Comparison of ENCODE assay signal across 1 cellular context in genomic region chr2:83585250-83585649, GRCh38.
TF ChIP-seq lines count a peak whose summit lies in the region.

No MANE protein-coding gene starts in this region.

TF ChIP-seq in H1, 55 proteins besides CTCF, POLR2A, EP300 and RAD21:
- TF ChIP-seq NANOG (IDR thresholded peaks at IDR 0.05; ENCODE audit: insufficient read depth, low read depth, low read length, poor library complexity, severe bottlenecking), result no peak
- TF ChIP-seq CHD7 (IDR thresholded peaks at IDR 0.05; ENCODE audit: insufficient replicate concordance, low read length), result no peak
- no peak for TF ChIP-seq EGR1 (IDR thresholded peaks at IDR 0.05; ENCODE audit: borderline replicate concordance, low read depth, low read length)
- TF ChIP-seq HDAC6 (IDR thresholded peaks at IDR 0.05; ENCODE audit: low read depth, low read length), result no peak
- no peak for TF ChIP-seq TEAD4 (IDR thresholded peaks at IDR 0.05; ENCODE audit: low read depth, low read length)
- TF ChIP-seq EZH2 (IDR thresholded peaks at IDR 0.05; ENCODE audit: low read depth, low read length, severe bottlenecking), result no peak
- TF ChIP-seq, protein P1, sequence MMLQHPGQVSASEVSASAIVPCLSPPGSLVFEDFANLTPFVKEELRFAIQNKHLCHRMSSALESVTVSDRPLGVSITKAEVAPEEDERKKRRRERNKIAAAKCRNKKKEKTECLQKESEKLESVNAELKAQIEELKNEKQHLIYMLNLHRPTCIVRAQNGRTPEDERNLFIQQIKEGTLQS (IDR thresholded peaks at IDR 0.05; ENCODE audit: insufficient read depth, low read depth, low read length), result no peak
- TF ChIP-seq SAP30 (IDR thresholded peaks at IDR 0.05; ENCODE audit: insufficient read depth, insufficient replicate concordance, low read length), result no peak
- no peak for TF ChIP-seq SP4 (IDR thresholded peaks at IDR 0.05; ENCODE audit: low read length)
- no peak for TF ChIP-seq E2F6 (IDR thresholded peaks at IDR 0.05)
- no peak for TF ChIP-seq CHD1 (IDR thresholded peaks at IDR 0.05; ENCODE audit: low read depth, low read length)
- TF ChIP-seq BCL11A (IDR thresholded peaks at IDR 0.05; ENCODE audit: low read depth in 2 of 2, low read length in 2 of 2), result no peak
- no peak for TF ChIP-seq MAFK (IDR thresholded peaks at IDR 0.05; ENCODE audit: low read depth, low read length)
- no peak for TF ChIP-seq GTF2F1 (IDR thresholded peaks at IDR 0.05; ENCODE audit: borderline replicate concordance, low read depth, low read length)
